ENCODE assay signal across 16 cellular contexts in the genomic region with DNA sequence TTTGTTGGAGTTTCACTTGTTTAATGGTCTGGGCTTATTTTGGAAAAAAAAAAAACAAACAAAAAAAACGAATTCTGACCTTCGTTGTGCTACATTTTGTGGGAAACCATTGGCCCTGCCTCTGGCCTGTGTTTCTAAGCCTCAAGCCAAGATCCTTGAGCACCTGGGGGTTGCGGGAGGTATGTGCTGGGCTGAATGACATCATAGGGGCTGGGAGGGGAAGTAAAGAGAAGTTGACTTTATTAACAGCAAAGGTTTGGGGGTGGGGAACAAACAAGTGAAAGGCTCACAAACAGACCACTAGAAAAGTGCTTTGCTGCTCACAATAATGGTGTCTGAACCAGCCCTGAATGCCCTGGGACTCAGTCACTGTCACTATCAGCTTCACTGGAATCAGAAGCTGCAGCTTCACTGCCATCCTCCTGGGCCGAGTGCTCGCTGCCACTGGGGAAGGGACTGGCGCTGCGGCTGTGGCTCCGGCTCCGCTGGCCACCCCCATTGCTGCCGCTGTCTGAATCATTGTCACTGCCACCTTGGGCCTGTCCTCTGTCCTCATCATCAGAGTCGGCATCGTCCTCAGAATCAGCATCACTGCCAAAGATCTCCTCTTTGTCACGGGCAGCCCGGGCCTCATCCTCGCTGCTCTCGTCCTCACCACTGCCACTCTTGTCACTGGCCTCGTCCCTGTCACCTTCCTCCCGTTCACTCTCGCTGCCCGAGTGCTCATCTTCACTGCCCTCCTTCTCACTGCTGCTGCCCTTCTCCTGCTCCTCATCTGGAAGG. TPM values are rescaled to one million over a fixed set of nuclear protein-coding genes. Genes with fewer than 3 reads are reported as not detected.
DNase-seq lines count a peak whose midpoint lies in the region; ATAC-seq, FAIRE-seq and TF ChIP-seq lines count a peak whose summit lies in the region.
"Had no signal": no experiment of that assay in that cellular context is flagged by ENCODE, and none has a peak within 500 bp of the region (broad histone marks: within the 10 kb centered on the region; RNA-seq: fewer than 3 reads in every experiment).

No MANE protein-coding gene starts in this region.

- no peak overlapping the region for H3K4me3 ChIP-seq in A549
- H3K4me3 ChIP-seq in CD8-positive, alpha-beta memory T cell (ENCODE audit: low read length): no peak overlapping the region
- H3K4me3 ChIP-seq: gastrocnemius medialis, suprapubic skin had no signal

- H3K27me3 Mint-ChIP-seq in CD8-positive, alpha-beta memory T cell: peaks cover 0 to 2% of the 10 kb centered on the region in 2 donors
- no peaks in the 10 kb centered on the region for H3K27me3 Mint-ChIP-seq in activated CD8-positive, alpha-beta T cell treated with anti-CD3 and anti-CD28 coated beads for 36 hours
- no peaks in the 10 kb centered on the region for H3K27me3 Mint-ChIP-seq in mesothelial cell of epicardium (ENCODE audit: low read depth)
- H3K27me3 Mint-ChIP-seq: B cell, T-cell had no signal

- no peak overlapping the region for H3K27ac ChIP-seq in A549
- H3K27ac ChIP-seq in CD8-positive, alpha-beta memory T cell (ENCODE audit: low read depth, low read length): no peak overlapping the region
- H3K27ac ChIP-seq: gastrocnemius medialis, suprapubic skin had no signal

- peaks cover 16 to 19% (median 18%) of the 10 kb centered on the region in 3 donors for H3K4me1 Mint-ChIP-seq in CD8-positive, alpha-beta memory T cell
- peaks cover 12% of the 10 kb centered on the region for H3K4me1 Mint-ChIP-seq in activated CD8-positive, alpha-beta T cell treated with anti-CD3 and anti-CD28 coated beads for 36 hours (ENCODE audit: low read depth)
- H3K4me1 Mint-ChIP-seq in mesothelial cell of epicardium: peaks cover 7% of the 10 kb centered on the region

- TF ChIP-seq EP300 in A549 (IDR thresholded peaks at IDR 0.05): no peak

- TF ChIP-seq POLR2A in A549 (IDR thresholded peaks at IDR 0.05; ENCODE audit: low read length): no peak

- peaks cover 35% of the 10 kb centered on the region for H3K36me3 ChIP-seq in CD8-positive, alpha-beta memory T cell (ENCODE audit: insufficient read depth, low read length)

- H3K4me1 ChIP-seq in A549: peaks cover 8% of the 10 kb centered on the region; the same call in 2 of the 3 replicates
- H3K4me1 ChIP-seq in CD8-positive, alpha-beta memory T cell (ENCODE audit: insufficient read depth, low read length): peaks cover 12% of the 10 kb centered on the region

- ATAC-seq in A549: no peak
- no peak for ATAC-seq in activated CD8-positive, alpha-beta T cell treated with anti-CD3 and anti-CD28 coated beads for 36 hours
- ATAC-seq in HG02938 (IDR thresholded peaks at IDR 0.05; ENCODE audit: unreplicated experiment): no peak
- no peak for ATAC-seq in GM21390 (IDR thresholded peaks at IDR 0.05; ENCODE audit: unreplicated experiment)
- ATAC-seq: gastrocnemius medialis had no signal

- WGBS in A549 (ENCODE audit: missing lambda C conversion rate): 90% methylated on average over 20 of the region's 20 CpGs

- peak overlapping the region; percentile 7 to 84 (median 58) for H3K27ac Mint-ChIP-seq in CD8-positive, alpha-beta memory T cell
- H3K27ac Mint-ChIP-seq in activated CD8-positive, alpha-beta T cell treated with anti-CD3 and anti-CD28 coated beads for 36 hours: peak overlapping the region; percentile 2
- H3K27ac Mint-ChIP-seq in mesothelial cell of epicardium: peak overlapping the region; percentile 61

- peak; percentile 90 for FAIRE-seq in A549 (lab: Jason Lieb, UNC)

- H3K4me3 Mint-ChIP-seq in CD8-positive, alpha-beta memory T cell: peak overlapping the region in 1 of 7 donors; percentile 75
- no peak overlapping the region for H3K4me3 Mint-ChIP-seq in activated CD8-positive, alpha-beta T cell treated with anti-CD3 and anti-CD28 coated beads for 36 hours
- H3K4me3 Mint-ChIP-seq in mesothelial cell of epicardium: no peak overlapping the region
- H3K4me3 Mint-ChIP-seq: B cell, T-cell had no signal

- no peaks in the 10 kb centered on the region for H3K9me3 Mint-ChIP-seq in CD8-positive, alpha-beta memory T cell
- H3K9me3 Mint-ChIP-seq in activated CD8-positive, alpha-beta T cell treated with anti-CD3 and anti-CD28 coated beads for 36 hours: no peaks in the 10 kb centered on the region
- H3K9me3 Mint-ChIP-seq in mesothelial cell of epicardium: no peaks in the 10 kb centered on the region
- H3K9me3 Mint-ChIP-seq: T-cell had no signal

- CTCF ChIA-PET in A549 (lab: Yijun Ruan, JAX): interaction anchor here (0.6 to 5.4 kb wide), 8 partner anchors 8 to 881 kb away, joined by 3 to 50 read pairs (median 4); a partner anchor contains a TSS
- CTCF ChIA-PET in CD8-positive, alpha-beta memory T cell (lab: Charles Lee): interaction anchor here (1.4 kb wide), 1 partner anchor 12 kb away, joined by 3 read pairs; no protein-coding TSS in a partner anchor
- CTCF ChIA-PET in activated CD8-positive, alpha-beta T cell treated with anti-CD3 and anti-CD28 coated beads for 36 hours (lab: Charles Lee): interaction anchor here (0.6 kb wide), 1 partner anchor 14 kb away, joined by 3 read pairs; no protein-coding TSS in a partner anchor

- DNase-seq in A549 (ENCODE audit: low read depth in 1 of 2, low spot score in 1 of 2) (no peak), mesothelial cell of epicardium (ENCODE audit: low spot score in 2 of 2, unreplicated experiment in 2 of 2) (no peak), NCI-H2107 treated with DMSO at 0.1 percent for 48 hours (lab: John Stamatoyannopoulos, UW; ENCODE audit: unreplicated experiment) (no peak)
- no peak for DNase-seq in CD8-positive, alpha-beta memory T cell
- no peak for DNase-seq in activated CD8-positive, alpha-beta T cell treated with anti-CD3 and anti-CD28 coated beads for 36 hours
- DNase-seq in stimulated activated CD4-positive, alpha-beta T cell treated with anti-CD3 and anti-CD28 coated beads, Interleukin-15, amount 100 ng/mL, for 24 hours: no peak
- DNase-seq: activated CD4-positive, alpha-beta T cell treated with anti-CD3 and anti-CD28 coated beads for 1 hour; gastrocnemius medialis; mammary epithelial cell; NCI-H2081; NCI-H748 treated with DMSO at 0.1 percent for 48 hours; T-cell had no signal

- TF ChIP-seq CTCF in A549 (IDR thresholded peaks at IDR 0.05) (no peak), mesothelial cell of epicardium (IDR thresholded peaks at IDR 0.05; ENCODE audit: unreplicated experiment) (no peak)
- no peak for TF ChIP-seq CTCF in activated CD8-positive, alpha-beta T cell treated with anti-CD3 and anti-CD28 coated beads for 36 hours (IDR thresholded peaks at IDR 0.05)

- no peaks in the 10 kb centered on the region for H3K27me3 ChIP-seq in CD8-positive, alpha-beta memory T cell (ENCODE audit: insufficient read depth, low read length, poor library complexity, severe bottlenecking)
- H3K27me3 ChIP-seq: gastrocnemius medialis, suprapubic skin had no signal

- no peak for TF ChIP-seq RAD21 in A549 (conservative IDR thresholded peaks at IDR 0.05 in 1 of 2, IDR thresholded peaks at IDR 0.05 in 1 of 2)

- POLR2A ChIA-PET in A549 (lab: Yijun Ruan, JAX): interaction anchor here (1.0 kb wide), 1 partner anchor 12 kb away, joined by 4 read pairs; no protein-coding TSS in a partner anchor
- POLR2A ChIA-PET in CD8-positive, alpha-beta memory T cell (lab: Charles Lee): no interaction called here
- POLR2A ChIA-PET in activated CD8-positive, alpha-beta T cell treated with anti-CD3 and anti-CD28 coated beads for 36 hours (lab: Charles Lee): interaction anchor here (1.1 kb wide), 1 partner anchor 43 kb away, joined by 3 read pairs; a partner anchor contains a TSS

- intact Hi-C loops in activated CD8-positive, alpha-beta T cell treated with anti-CD3 and anti-CD28 coated beads for 36 hours (cut with micrococcal nuclease): no loop called here

- H3K36me3 Mint-ChIP-seq in CD8-positive, alpha-beta memory T cell: peaks cover 0 to 87% (median 18%) of the 10 kb centered on the region in 3 donors
- H3K36me3 Mint-ChIP-seq in activated CD8-positive, alpha-beta T cell treated with anti-CD3 and anti-CD28 coated beads for 36 hours (ENCODE audit: low read depth): peaks cover 22% of the 10 kb centered on the region
- H3K36me3 Mint-ChIP-seq in mesothelial cell of epicardium: peaks cover 38% of the 10 kb centered on the region

- no peaks in the 10 kb centered on the region for H3K9me3 ChIP-seq in A549
- H3K9me3 ChIP-seq in CD8-positive, alpha-beta memory T cell (ENCODE audit: low read length): no peaks in the 10 kb centered on the region
- H3K9me3 ChIP-seq: gastrocnemius medialis, suprapubic skin had no signal

- H3K4me2 ChIP-seq in A549: no peak overlapping the region

RNA-seq across cellular contexts. Expression of a gene that starts 5.1 kb away (rescaled TPM):
- polyA plus RNA-seq in A549 (2011; rRNA removed) (73.0 and 103 TPM in 2 replicates), A549 (2017; fragmentation: RNase III; extraction: RNeasy Plus Mini Kit Qiagen cat#74134 plus additional on column Dnase treatment) (89.4 to 110 TPM (median 108 TPM) in 3 replicates)
- polyA plus RNA-seq in A549 (2012; cell fraction: cytosol; rRNA removed): 72.7 and 76.5 TPM in 2 replicates
- polyA plus RNA-seq in A549 (2012; cell fraction: nucleus; rRNA removed): 133 and 138 TPM in 2 replicates
- polyA minus RNA-seq in A549 (2011; rRNA and poly(A)+ RNA removed): 77.6 and 78.1 TPM in 2 replicates
- total RNA-seq in CD8-positive, alpha-beta memory T cell: 10 to 100 TPM; 44.6 to 46.9 TPM
- 50.2 TPM for polyA plus RNA-seq in CD8-positive, alpha-beta memory T cell
- total RNA-seq in activated CD8-positive, alpha-beta T cell treated with anti-CD3 and anti-CD28 coated beads for 36 hours: 10 to 100 TPM; 35.5 to 36.5 TPM
- total RNA-seq in mesothelial cell of epicardium: 41.4 to 47.8 TPM (median 42.9 TPM) in 3 replicates

RNA-seq across cellular contexts. Expression of a gene that starts 5.4 kb away (rescaled TPM):
- polyA plus RNA-seq in A549 (2011; rRNA removed) (55.7 and 57.5 TPM in 2 replicates), A549 (2017; fragmentation: RNase III; extraction: RNeasy Plus Mini Kit Qiagen cat#74134 plus additional on column Dnase treatment) (47.7 to 50.7 TPM (median 48.7 TPM) in 3 replicates)
- polyA plus RNA-seq in A549 (2012; cell fraction: cytosol; rRNA removed): 62.4 and 81.8 TPM in 2 replicates
- 48.3 and 60.2 TPM in 2 replicates for polyA plus RNA-seq in A549 (2012; cell fraction: nucleus; rRNA removed)
- polyA minus RNA-seq in A549 (2011; rRNA and poly(A)+ RNA removed): 48.8 and 57.0 TPM in 2 replicates
- total RNA-seq in CD8-positive, alpha-beta memory T cell: 10 to 100 TPM; 39.3 to 39.6 TPM
- polyA plus RNA-seq in CD8-positive, alpha-beta memory T cell: 56.8 TPM
- 10 to 100 TPM; 19.5 to 19.8 TPM for total RNA-seq in activated CD8-positive, alpha-beta T cell treated with anti-CD3 and anti-CD28 coated beads for 36 hours
- total RNA-seq in mesothelial cell of epicardium: 35.6 to 39.2 TPM (median 36.1 TPM) in 3 replicates

RNA-seq across cellular contexts. Expression of a gene that starts 20.8 kb away (rescaled TPM):
- polyA plus RNA-seq in A549 (2011; rRNA removed) (29.1 and 35.6 TPM in 2 replicates), A549 (2017; fragmentation: RNase III; extraction: RNeasy Plus Mini Kit Qiagen cat#74134 plus additional on column Dnase treatment) (16.5 to 22.1 TPM (median 18.3 TPM) in 3 replicates)
- polyA plus RNA-seq in A549 (2012; cell fraction: cytosol; rRNA removed): 37.1 and 59.9 TPM in 2 replicates
- 113 and 124 TPM in 2 replicates for polyA plus RNA-seq in A549 (2012; cell fraction: nucleus; rRNA removed)
- polyA minus RNA-seq in A549 (2011; rRNA and poly(A)+ RNA removed): 13.2 and 18.9 TPM in 2 replicates
- 10 to 100 TPM; 32.8 to 36.4 TPM for total RNA-seq in CD8-positive, alpha-beta memory T cell
- 355 TPM for polyA plus RNA-seq in CD8-positive, alpha-beta memory T cell
- total RNA-seq in activated CD8-positive, alpha-beta T cell treated with anti-CD3 and anti-CD28 coated beads for 36 hours: 10 to 100 TPM; 74.6 to 80.3 TPM
- total RNA-seq in mesothelial cell of epicardium: 111 to 113 TPM (median 111 TPM) in 3 replicates

RNA-seq across cellular contexts. Expression of a gene that starts 26.6 kb away (rescaled TPM):
- polyA plus RNA-seq in A549 (2011; rRNA removed): 21.6 and 35.1 TPM in 2 replicates
- 17.7 and 23.5 TPM in 2 replicates for polyA plus RNA-seq in A549 (2012; cell fraction: cytosol; rRNA removed)
- 94.8 and 104 TPM in 2 replicates for polyA plus RNA-seq in A549 (2012; cell fraction: nucleus; rRNA removed)
- 32.2 to 41.7 TPM (median 39.1 TPM) in 3 replicates for polyA plus RNA-seq in A549 (2017; fragmentation: RNase III; extraction: RNeasy Plus Mini Kit Qiagen cat#74134 plus additional on column Dnase treatment)
- 43.4 and 45.6 TPM in 2 replicates for polyA minus RNA-seq in A549 (2011; rRNA and poly(A)+ RNA removed)
- total RNA-seq in CD8-positive, alpha-beta memory T cell: 10 to 100 TPM; 35.2 to 36.4 TPM
- polyA plus RNA-seq in CD8-positive, alpha-beta memory T cell: 4.0 TPM
- total RNA-seq in activated CD8-positive, alpha-beta T cell treated with anti-CD3 and anti-CD28 coated beads for 36 hours: 10 to 100 TPM; 35.9 to 42.8 TPM
- 160 to 172 TPM (median 164 TPM) in 3 replicates for total RNA-seq in mesothelial cell of epicardium

RNA-seq across cellular contexts. Expression of a gene that starts 43.6 kb away (rescaled TPM):
- 82.1 and 101 TPM in 2 replicates for polyA plus RNA-seq in A549 (2011; rRNA removed)
- polyA plus RNA-seq in A549 (2012; cell fraction: cytosol; rRNA removed): 180 and 241 TPM in 2 replicates
- polyA plus RNA-seq in A549 (2012; cell fraction: nucleus; rRNA removed): 350 and 382 TPM in 2 replicates
- 113 to 118 TPM (median 116 TPM) in 3 replicates for polyA plus RNA-seq in A549 (2017; fragmentation: RNase III; extraction: RNeasy Plus Mini Kit Qiagen cat#74134 plus additional on column Dnase treatment)
- 102 and 120 TPM in 2 replicates for polyA minus RNA-seq in A549 (2011; rRNA and poly(A)+ RNA removed)
- total RNA-seq in CD8-positive, alpha-beta memory T cell: 10 to 100 TPM; 54.3 to 55.6 TPM
- polyA plus RNA-seq in CD8-positive, alpha-beta memory T cell: 18.7 TPM
- 10 to 100 TPM; 35.5 to 37.1 TPM for total RNA-seq in activated CD8-positive, alpha-beta T cell treated with anti-CD3 and anti-CD28 coated beads for 36 hours
- total RNA-seq in mesothelial cell of epicardium: 128 to 143 TPM (median 133 TPM) in 3 replicates

Comparison
In these comparisons a context has a peak if more than half of its experiments do, and no peak if none do; other contexts are left out.
1. H3K27ac Mint-ChIP-seq: peak in every context shown above with its lines; median percentile 61 in mesothelial cell of epicardium; 58 in CD8-positive, alpha-beta memory T cell; 2 in activated CD8-positive, alpha-beta T cell treated with anti-CD3 and anti-CD28 coated beads for 36 hours.